In genomic region chr3:178645503-178645902, GRCh38 we compare ENCODE assay signal across 20 cellular contexts.
DNase-seq lines count a peak whose midpoint lies in the region; ATAC-seq lines count a peak whose summit lies in the region.
"Had no signal": no experiment of that assay in that cellular context is flagged by ENCODE, and none has a peak within 500 bp of the region (broad histone marks: within the 10 kb centered on the region; RNA-seq: fewer than 3 reads in every experiment).

No MANE protein-coding gene starts in this region.

- no peak overlapping the region for H2AFZ ChIP-seq in neuronal stem cell (ENCODE audit: low read length)
- H2AFZ ChIP-seq: GM23338 had no signal

- H3K36me3 ChIP-seq in neuronal stem cell (replicated peaks in 1 of 2; ENCODE audit: control insufficient read depth in 2 of 2, insufficient read depth in 2 of 2, low read length in 2 of 2), result no peaks in the 10 kb centered on the region
- H3K36me3 ChIP-seq: BLaER1 had no signal

- intact Hi-C loops in cardiac septum (cut with DNase I), result no loop called here
- intact Hi-C loops in left cardiac atrium (cut with DNase I), result no loop called here

- no peak overlapping the region for H2AK5ac ChIP-seq in neuronal stem cell (ENCODE audit: low read depth, low read length)

- no peak overlapping the region for H2BK12ac ChIP-seq in neuronal stem cell (ENCODE audit: low read length)

- ATAC-seq in left cardiac atrium, result no peak
- ATAC-seq in GM18517 (IDR thresholded peaks at IDR 0.05; ENCODE audit: unreplicated experiment), result no peak
- ATAC-seq in HG02973 (IDR thresholded peaks at IDR 0.05; ENCODE audit: unreplicated experiment), result no peak
- ATAC-seq: CD8-positive, alpha-beta T cell; GM12878; GM23338; HCT116 had no signal

- no peak overlapping the region for H4K8ac ChIP-seq in neuronal stem cell (ENCODE audit: low read depth, low read length)

- H3K9me3 ChIP-seq in neuronal stem cell (replicated peaks in 1 of 2; ENCODE audit: control insufficient read depth in 2 of 2, insufficient read depth in 1 of 2, low read depth in 1 of 2, low read length in 2 of 2), result no peaks in the 10 kb centered on the region
- H3K9me3 ChIP-seq: BLaER1, Caco-2 had no signal

- no peak overlapping the region for H3K4me3 ChIP-seq in neuronal stem cell (ENCODE audit: low read length in 2 of 2)
- H3K4me3 ChIP-seq: BLaER1, GM12878, GM23338 had no signal

- H2BK120ac ChIP-seq in neuronal stem cell (ENCODE audit: low read depth, low read length), result no peak overlapping the region

- H3K18ac ChIP-seq in neuronal stem cell (ENCODE audit: low read length), result peak overlapping the region; percentile 67

- no peak overlapping the region for H3K23ac ChIP-seq in neuronal stem cell (ENCODE audit: low read depth, low read length, poor library complexity)

- no peak overlapping the region for H3K27ac ChIP-seq in neuronal stem cell (replicated peaks; ENCODE audit: low read length)
- H3K27ac ChIP-seq: BLaER1, C4-2B had no signal

- no peaks in the 10 kb centered on the region for H3K79me1 ChIP-seq in neuronal stem cell (ENCODE audit: low read depth, low read length)

- DNase-seq in NCI-H146 (lab: John Stamatoyannopoulos, UW) (peak; percentile 40), NCI-H146 treated with DMSO at 0.1 percent for 48 hours (lab: John Stamatoyannopoulos, UW; ENCODE audit: unreplicated experiment) (no peak), cardiac septum (ENCODE audit: low spot score) (peak; percentile 62), left cardiac atrium (no peak), neuronal stem cell (ENCODE audit: low spot score) (no peak), glomerular visceral epithelial cell (ENCODE audit: extremely low spot score) (no peak)
- DNase-seq: Caco-2; CD4-positive, CD25-positive, alpha-beta regulatory T cell; CD8-positive, alpha-beta T cell; DMS153; DND-41; GDM1; H9 had no signal

- H3K14ac ChIP-seq in neuronal stem cell (ENCODE audit: low read length), result no peak overlapping the region

- H3K4me1 ChIP-seq in neuronal stem cell (ENCODE audit: control insufficient read depth in 2 of 2, insufficient read depth in 1 of 2, low read depth in 1 of 2, low read length in 2 of 2), result no peaks in the 10 kb centered on the region
- H3K4me1 ChIP-seq: BLaER1, Caco-2 had no signal

- no peak overlapping the region for H3K4me2 ChIP-seq in neuronal stem cell (ENCODE audit: insufficient read depth, low read length, poor library complexity, severe bottlenecking)
- H3K4me2 ChIP-seq: BLaER1, GM23338 had no signal

- H3K4ac ChIP-seq in neuronal stem cell (ENCODE audit: low read length), result no peak overlapping the region

- H2BK15ac ChIP-seq in neuronal stem cell (ENCODE audit: low read length), result no peak overlapping the region

- no peak overlapping the region for H3K9ac ChIP-seq in neuronal stem cell (ENCODE audit: low read depth, low read length, poor library complexity)
- H3K9ac ChIP-seq: BLaER1 had no signal

- H3K27me3 ChIP-seq in neuronal stem cell (ENCODE audit: control insufficient read depth in 3 of 3, insufficient read depth in 3 of 3, low read depth in 1 of 3, low read length in 3 of 3), result no peaks in the 10 kb centered on the region
- H3K27me3 ChIP-seq: BLaER1 had no signal

- no CpG with 5 or more reads among the region's 3 CpGs for WGBS in neuronal stem cell (ENCODE audit: extremely low coverage in 2 of 2, insufficient read length in 2 of 2, insufficient replicate concordance in 1 of 2), 2 donors

- no peak overlapping the region for H2BK5ac ChIP-seq in neuronal stem cell (ENCODE audit: low read length)

- no peak overlapping the region for H4K91ac ChIP-seq in neuronal stem cell (ENCODE audit: low read depth, low read length, poor library complexity)

Comparison
In these comparisons a context has a peak if more than half of its experiments do, and no peak if none do; other contexts are left out.
1. DNase-seq: peak in NCI-H146 (single experiment) and cardiac septum (single experiment); none in NCI-H146 treated with DMSO at 0.1 percent for 48 hours (single experiment), left cardiac atrium (single experiment), neuronal stem cell (single experiment) and glomerular visceral epithelial cell (single experiment).